Comparison of ENCODE assay signal across 1 cellular context in genomic region chr15:47460775-47461174, GRCh38.
TF ChIP-seq lines count a peak whose summit lies in the region.

No MANE protein-coding gene starts in this region.

TF ChIP-seq in IMR-90, 13 proteins besides CTCF, POLR2A, EP300 and RAD21 (continued from another document):
- no peak for TF ChIP-seq BHLHE40 (IDR thresholded peaks at IDR 0.05; ENCODE audit: low read depth, low read length)
- TF ChIP-seq MAFK (IDR thresholded peaks at IDR 0.05; ENCODE audit: low read depth, low read length): no peak
- no peak for TF ChIP-seq SMC3 (IDR thresholded peaks at IDR 0.05; ENCODE audit: low read depth, low read length)
- TF ChIP-seq MXI1 (IDR thresholded peaks at IDR 0.05; ENCODE audit: borderline replicate concordance, low read depth, low read length): no peak
- TF ChIP-seq RFX5 (IDR thresholded peaks at IDR 0.05; ENCODE audit: low read depth, low read length): no peak
- TF ChIP-seq CHD1 (IDR thresholded peaks at IDR 0.05; ENCODE audit: low read depth, low read length): no peak
